ENCODE assay signal across 8 cellular contexts in the genomic region with DNA sequence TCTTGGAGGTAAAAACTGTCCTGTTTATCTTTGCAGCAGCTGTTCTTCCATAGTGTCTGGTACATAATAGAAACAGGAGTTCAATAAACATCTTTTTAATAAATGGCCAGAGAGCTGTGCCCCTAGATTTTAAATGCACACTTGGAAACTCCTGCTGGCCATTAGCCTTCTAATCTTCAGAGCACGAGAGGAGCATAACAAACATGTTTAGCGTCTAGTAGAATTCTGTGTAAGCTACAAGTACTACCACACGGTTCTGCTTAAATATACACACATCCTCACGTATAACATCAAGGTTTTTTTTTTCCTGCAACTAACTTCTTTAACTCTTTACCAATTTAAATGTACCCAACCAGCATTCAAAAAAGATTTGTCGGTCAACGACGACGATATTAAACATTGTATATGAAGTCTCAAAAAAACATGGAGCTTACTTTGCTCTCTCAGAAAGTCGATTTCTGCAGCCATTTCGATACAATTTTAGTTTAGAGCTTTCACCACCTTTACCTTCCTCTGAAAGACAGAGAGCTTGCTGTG. TPM values are rescaled to one million over a fixed set of nuclear protein-coding genes. Genes with fewer than 3 reads are reported as not detected.
DNase-seq lines count a peak whose midpoint lies in the region; ATAC-seq, FAIRE-seq and TF ChIP-seq lines count a peak whose summit lies in the region.

No MANE protein-coding gene starts in this region.

- H2AFZ ChIP-seq in K562 (ENCODE audit: low read depth, low read length): peak overlapping the region; percentile 90

- H3K9ac ChIP-seq in K562 (ENCODE audit: insufficient read depth in 1 of 2, low read depth in 2 of 2, low read length in 2 of 2): peak overlapping the region; percentile 85 to 96

- peak; percentile 6 for FAIRE-seq in K562 (lab: Jason Lieb, UNC)

- peak overlapping the region; percentile 68 for H3K4me3 ChIP-seq in K562
- H3K4me3 ChIP-seq in upper lobe of right lung: peak overlapping the region; percentile 74

- peak overlapping the region; percentile 83 for H3K4me2 ChIP-seq in K562 (ENCODE audit: insufficient read depth, low read length)

- no peak for TF ChIP-seq EP300 in K562 (IDR thresholded peaks at IDR 0.05; ENCODE audit: low read length)

- in situ Hi-C loops in K562 (cut with MboI): no loop called here

- peaks cover 0 to 2% of the 10 kb centered on the region in 2 experiments; a peak in 3 of 5 replicates for H3K4me1 ChIP-seq in K562 (replicated peaks in 1 of 2; ENCODE audit: control insufficient read depth in 2 of 2, insufficient read depth in 2 of 2, low read length in 2 of 2)
- H3K4me1 ChIP-seq in upper lobe of right lung: peaks cover 20% of the 10 kb centered on the region

- 0 out of 3 replicates have a peak, but pooled peaks have one; percentile 6 for ATAC-seq in K562
- no peak for ATAC-seq in upper lobe of right lung
- no peak for ATAC-seq in HG03159 (IDR thresholded peaks at IDR 0.05; ENCODE audit: unreplicated experiment)

- H3K9me1 ChIP-seq in K562 (ENCODE audit: control insufficient read depth, insufficient read depth, low read length): no peaks in the 10 kb centered on the region

- BruUV-seq in K562 (replicated peaks; lab: Mats Ljungman, UMichigan): TSS peak; percentile 56

- POLR2A ChIA-PET in K562 (lab: Yijun Ruan, JAX): interaction anchor here (0.6 to 1.5 kb wide), 6 partner anchors 9 to 52 kb away, joined by 3 to 6 read pairs (median 4); no protein-coding TSS in a partner anchor

- CTCF ChIA-PET in K562 (lab: Yijun Ruan, JAX; ENCODE audit: low intra/inter-chr PET ratio): no interaction called here

- no peak for TF ChIP-seq RAD21 in K562 (CRISPR knock-in tag; conservative IDR thresholded peaks at IDR 0.05 in 1 of 2, IDR thresholded peaks at IDR 0.05 in 1 of 2)

- TF ChIP-seq CTCF in K562 (IDR thresholded peaks at IDR 0.05 in 2 of 3, conservative IDR thresholded peaks at IDR 0.05 in 1 of 3; ENCODE audit: insufficient read depth in 2 of 3, low read depth in 1 of 3, low read length in 3 of 3): no peak
- TF ChIP-seq CTCF in upper lobe of right lung (IDR thresholded peaks at IDR 0.05): no peak

- H3K36me3 ChIP-seq in K562 (ENCODE audit: control insufficient read depth, insufficient read depth, low read length): no peaks in the 10 kb centered on the region
- no peaks in the 10 kb centered on the region for H3K36me3 ChIP-seq in upper lobe of right lung

- H3K9me3 ChIP-seq in K562 (replicated peaks; ENCODE audit: control insufficient read depth, insufficient read depth, low read depth, low read length) (no peaks in the 10 kb centered on the region), upper lobe of right lung (no peaks in the 10 kb centered on the region)

- H3K79me2 ChIP-seq in K562 (ENCODE audit: control insufficient read depth, insufficient read depth, low read length): peaks cover 89% of the 10 kb centered on the region

- intact Hi-C loops in K562 (cut with micrococcal nuclease) (loop anchor here (1.0 to 10.0 kb wide), 3 partner anchors 53 to 518 kb away; no protein-coding TSS in a partner anchor), upper lobe of right lung (cut with DNase I) (no loop called here)

- H4K20me1 ChIP-seq in K562 (replicated peaks; ENCODE audit: control insufficient read depth, insufficient read depth, low read length): peaks cover 13% of the 10 kb centered on the region; the same call in 1 of the 2 replicates

- peak; percentile 18 for DNase-seq in NOMO-1 treated with DMSO at 0.1 percent for 48 hours (lab: John Stamatoyannopoulos, UW; ENCODE audit: unreplicated experiment)
- no peak for DNase-seq in NOMO-1 treated with dmso at 0.1 percent for 144 hours (lab: John Stamatoyannopoulos, UW; ENCODE audit: unreplicated experiment)
- DNase-seq in K562 (ENCODE audit: extremely low read depth in 1 of 4, low spot score in 3 of 4): peak in 1 of 4 experiments; percentile 22
- DNase-seq in left kidney (ENCODE audit: low read depth, low spot score): peak; percentile 61
- DNase-seq in upper lobe of right lung: no peak
- no peak for DNase-seq in NCI-H2029 treated with DMSO at 0.1 percent for 48 hours (lab: John Stamatoyannopoulos, UW)
- DNase-seq in middle frontal gyrus (ENCODE audit: extremely low spot score, low spot score): no peak

- peak overlapping the region; percentile 93 for H3K27ac ChIP-seq in K562 (ENCODE audit: extremely low read depth, low read depth, low read length)
- H3K27ac ChIP-seq in upper lobe of right lung: peak overlapping the region; percentile 87

- no peaks in the 10 kb centered on the region for H3K27me3 ChIP-seq in K562 (ENCODE audit: control insufficient read depth in 2 of 2, insufficient read depth in 2 of 2, low read length in 2 of 2)
- no peaks in the 10 kb centered on the region for H3K27me3 ChIP-seq in upper lobe of right lung

- TF ChIP-seq POLR2A in K562 (conservative IDR thresholded peaks at IDR 0.05): no peak

- 0% methylated on average over 10 of the region's 10 CpGs for WGBS in K562 (ENCODE audit: insufficient coverage, low coverage, missing lambda C conversion rate)

TF ChIP-seq in K562, 482 proteins besides CTCF, POLR2A, EP300 and RAD21 (continues in another document):
- TF ChIP-seq HOXB6 (CRISPR knock-in tag; IDR thresholded peaks at IDR 0.05; ENCODE audit: borderline replicate concordance) (no peak), GATA2 (CRISPR knock-in tag; IDR thresholded peaks at IDR 0.05) (no peak), NFIC (IDR thresholded peaks at IDR 0.05) (no peak), ZNF644 (tag; IDR thresholded peaks at IDR 0.05; ENCODE audit: low read depth) (no peak)
- TF ChIP-seq, protein P1, sequence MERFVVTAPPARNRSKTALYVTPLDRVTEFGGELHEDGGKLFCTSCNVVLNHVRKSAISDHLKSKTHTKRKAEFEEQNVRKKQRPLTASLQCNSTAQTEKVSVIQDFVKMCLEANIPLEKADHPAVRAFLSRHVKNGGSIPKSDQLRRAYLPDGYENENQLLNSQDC (CRISPR knock-in tag; IDR thresholded peaks at IDR 0.05): no peak
- TF ChIP-seq, protein P2, sequence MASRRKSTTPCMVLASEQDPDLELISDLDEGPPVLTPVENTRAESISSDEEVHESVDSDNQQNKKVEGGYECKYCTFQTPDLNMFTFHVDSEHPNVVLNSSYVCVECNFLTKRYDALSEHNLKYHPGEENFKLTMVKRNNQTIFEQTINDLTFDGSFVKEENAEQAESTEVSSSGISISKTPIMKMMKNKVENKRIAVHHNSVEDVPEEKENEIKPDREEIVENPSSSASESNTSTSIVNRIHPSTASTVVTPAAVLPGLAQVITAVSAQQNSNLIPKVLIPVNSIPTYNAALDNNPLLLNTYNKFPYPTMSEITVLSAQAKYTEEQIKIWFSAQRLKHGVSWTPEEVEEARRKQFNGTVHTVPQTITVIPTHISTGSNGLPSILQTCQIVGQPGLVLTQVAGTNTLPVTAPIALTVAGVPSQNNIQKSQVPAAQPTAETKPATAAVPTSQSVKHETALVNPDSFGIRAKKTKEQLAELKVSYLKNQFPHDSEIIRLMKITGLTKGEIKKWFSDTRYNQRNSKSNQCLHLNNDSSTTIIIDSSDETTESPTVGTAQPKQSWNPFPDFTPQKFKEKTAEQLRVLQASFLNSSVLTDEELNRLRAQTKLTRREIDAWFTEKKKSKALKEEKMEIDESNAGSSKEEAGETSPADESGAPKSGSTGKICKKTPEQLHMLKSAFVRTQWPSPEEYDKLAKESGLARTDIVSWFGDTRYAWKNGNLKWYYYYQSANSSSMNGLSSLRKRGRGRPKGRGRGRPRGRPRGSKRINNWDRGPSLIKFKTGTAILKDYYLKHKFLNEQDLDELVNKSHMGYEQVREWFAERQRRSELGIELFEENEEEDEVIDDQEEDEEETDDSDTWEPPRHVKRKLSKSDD (conservative IDR thresholded peaks at IDR 0.05; ENCODE audit: low read length): no peak

RNA-seq across cellular contexts. Expression of a gene that starts 0.6 kb away (rescaled TPM):
- 30.0 and 69.2 TPM in 2 replicates for total RNA-seq in K562 (2011; cell fraction: chromatin; rRNA removed; ENCODE audit: low replicate concordance)
- 20.5 and 23.8 TPM in 2 replicates for total RNA-seq in K562 (2011; cell fraction: nucleolus; rRNA removed)
- 52.6 and 114 TPM in 2 replicates for total RNA-seq in K562 (2011; cell fraction: nucleoplasm; rRNA removed)
- 21.7 TPM in 2 replicates for total RNA-seq in K562 (2014; rRNA removed)
- total RNA-seq in K562 (2014; rRNA removed; fragmentation: Illumina TruSeq; extraction: Trizol): 31.9 and 35.5 TPM in 2 replicates
- 27.0 and 31.6 TPM in 2 replicates for total RNA-seq in K562 (2015; rRNA removed; fragmentation: Illumina TruSeq; extraction: Trizol)
- 21.3 and 22.2 TPM in 2 replicates for total RNA-seq in K562 (2021)
- 20.9 and 24.8 TPM in 2 replicates for polyA plus RNA-seq in K562 (2011; rRNA removed)
- 6.5 and 12.9 TPM in 2 replicates for polyA plus RNA-seq in K562 (2011; cell fraction: cytosol; rRNA removed)
- 14.5 and 14.8 TPM in 2 replicates for polyA plus RNA-seq in K562 (2011; cell fraction: nucleus; rRNA removed)
- 15.2 and 19.8 TPM in 2 replicates for polyA plus RNA-seq in K562 (2012)
- 19.1 and 24.2 TPM in 2 replicates for polyA plus RNA-seq in K562 (2014; fragmentation: Illumina TruSeq; extraction: Trizol)
- 1 to 10 TPM; 8.0 to 8.6 TPM for polyA plus RNA-seq in K562 (2014; fragmentation: Nextera tagmentation; extraction: Ambion mirVana)
- polyA plus RNA-seq in K562 (2014; rRNA removed): 20.4 and 24.9 TPM in 2 replicates
- polyA minus RNA-seq in K562 (2011; rRNA and poly(A)+ RNA removed): 28.0 and 35.2 TPM in 2 replicates
- polyA minus RNA-seq in K562 (2011; cell fraction: cytosol; rRNA and poly(A)+ RNA removed): 9.6 and 11.6 TPM in 2 replicates
- 53.2 and 64.3 TPM in 2 replicates for polyA minus RNA-seq in K562 (2011; cell fraction: nucleus; rRNA and poly(A)+ RNA removed)
- 14.4 TPM for total RNA-seq in upper lobe of right lung

RNA-seq across cellular contexts. Expression of a gene that starts 3.2 kb away (rescaled TPM):
- 11.2 and 51.7 TPM in 2 replicates for total RNA-seq in K562 (2011; cell fraction: chromatin; rRNA removed; ENCODE audit: low replicate concordance)
- total RNA-seq in K562 (2011; cell fraction: nucleolus; rRNA removed): 3.3 and 11.7 TPM in 2 replicates
- total RNA-seq in K562 (2011; cell fraction: nucleoplasm; rRNA removed): 17.2 and 26.8 TPM in 2 replicates
- total RNA-seq in K562 (2014; rRNA removed) (12.7 and 17.1 TPM in 2 replicates), K562 (2014; rRNA removed; fragmentation: Illumina TruSeq; extraction: Trizol) (29.6 and 31.0 TPM in 2 replicates), K562 (2015; rRNA removed; fragmentation: Illumina TruSeq; extraction: Trizol) (21.9 and 23.4 TPM in 2 replicates), K562 (2021) (16.7 and 18.1 TPM in 2 replicates), upper lobe of right lung (10.4 TPM)
- polyA plus RNA-seq in K562 (2011; rRNA removed) (33.2 and 39.6 TPM in 2 replicates), K562 (2014; fragmentation: Illumina TruSeq; extraction: Trizol) (22.2 and 27.5 TPM in 2 replicates), K562 (2014; fragmentation: Nextera tagmentation; extraction: Ambion mirVana) (10 to 100 TPM; 36.8 to 42.0 TPM), K562 (2014; rRNA removed) (23.8 and 25.3 TPM in 2 replicates)
- polyA plus RNA-seq in K562 (2011; cell fraction: cytosol; rRNA removed): 4.3 and 13.1 TPM in 2 replicates
- 11.9 and 21.5 TPM in 2 replicates for polyA plus RNA-seq in K562 (2011; cell fraction: nucleus; rRNA removed)
- polyA plus RNA-seq in K562 (2012): 18.1 and 31.4 TPM in 2 replicates
- 19.6 and 30.0 TPM in 2 replicates for polyA minus RNA-seq in K562 (2011; rRNA and poly(A)+ RNA removed)
- polyA minus RNA-seq in K562 (2011; cell fraction: cytosol; rRNA and poly(A)+ RNA removed): 5.4 and 6.4 TPM in 2 replicates
- polyA minus RNA-seq in K562 (2011; cell fraction: nucleus; rRNA and poly(A)+ RNA removed): 12.1 and 24.8 TPM in 2 replicates

Comparison
In these comparisons a context has a peak if more than half of its experiments do, and no peak if none do; other contexts are left out.
1. DNase-seq: peak in NOMO-1 treated with DMSO at 0.1 percent for 48 hours (single experiment) and left kidney (single experiment); none in NOMO-1 treated with dmso at 0.1 percent for 144 hours (single experiment), upper lobe of right lung (single experiment), NCI-H2029 treated with DMSO at 0.1 percent for 48 hours (single experiment) and middle frontal gyrus (single experiment).